ENCODE assay signal across 17 cellular contexts in genomic region chr10:14412624-14413023, GRCh38.
"Had no signal": no experiment of that assay in that cellular context is flagged by ENCODE, and none has a peak within 500 bp of the region (broad histone marks: within the 10 kb centered on the region; RNA-seq: fewer than 3 reads in every experiment).

No MANE protein-coding gene starts in this region.

- H3K4me1 ChIP-seq: esophagus muscularis mucosa, right lobe of liver, stomach, upper lobe of left lung had no signal

- H3K27ac ChIP-seq: esophagus muscularis mucosa, neural progenitor cell, ovary, right lobe of liver, stomach, upper lobe of left lung had no signal

- H3K36me3 ChIP-seq: esophagus muscularis mucosa, neural progenitor cell, ovary, right lobe of liver, stomach, upper lobe of left lung had no signal

- H3K9me3 ChIP-seq: esophagus muscularis mucosa, mucosa of descending colon, ovary, right lobe of liver, stomach, upper lobe of left lung had no signal

- DNase-seq: activated CD4-positive, alpha-beta T cell treated with anti-CD3 and anti-CD28 coated beads, Interleukin-2, amount 50 U/mL, for 4 hours; activated gamma-delta T cell treated with Interleukin-2 at 50 U/mL for 16 hours; amniotic stem cell; effector CD8-positive, alpha-beta T cell; mesenchymal stem cell; mucosa of descending colon; naive thymus-derived CD4-positive, alpha-beta T cell; ovary; right lobe of liver; stimulated activated CD4-positive, alpha-beta T cell treated with anti-CD3 and anti-CD28 coated beads, Interleukin-4, amount 100 ng/mL, for 24 hours; stomach; upper lobe of left lung had no signal

- H3K4me3 ChIP-seq: esophagus muscularis mucosa, mucosa of descending colon, neural progenitor cell, ovary, right lobe of liver, stomach, upper lobe of left lung had no signal

- ATAC-seq: mucosa of descending colon; naive thymus-derived CD4-positive, alpha-beta T cell; right lobe of liver; stimulated activated effector memory CD8-positive, alpha-beta T cell treated with anti-CD3 and anti-CD28 coated beads, Interleukin-12 subunit alpha, Interleukin-12 subunit beta, amount 100 ng/mL, for 72 hours had no signal

- H3K27me3 ChIP-seq: esophagus muscularis mucosa, neural progenitor cell, ovary, right lobe of liver, upper lobe of left lung had no signal

- FAIRE-seq: endothelial cell of umbilical vein, TTC549 had no signal
